ENCODE assay signal across 14 cellular contexts in the genomic region with DNA sequence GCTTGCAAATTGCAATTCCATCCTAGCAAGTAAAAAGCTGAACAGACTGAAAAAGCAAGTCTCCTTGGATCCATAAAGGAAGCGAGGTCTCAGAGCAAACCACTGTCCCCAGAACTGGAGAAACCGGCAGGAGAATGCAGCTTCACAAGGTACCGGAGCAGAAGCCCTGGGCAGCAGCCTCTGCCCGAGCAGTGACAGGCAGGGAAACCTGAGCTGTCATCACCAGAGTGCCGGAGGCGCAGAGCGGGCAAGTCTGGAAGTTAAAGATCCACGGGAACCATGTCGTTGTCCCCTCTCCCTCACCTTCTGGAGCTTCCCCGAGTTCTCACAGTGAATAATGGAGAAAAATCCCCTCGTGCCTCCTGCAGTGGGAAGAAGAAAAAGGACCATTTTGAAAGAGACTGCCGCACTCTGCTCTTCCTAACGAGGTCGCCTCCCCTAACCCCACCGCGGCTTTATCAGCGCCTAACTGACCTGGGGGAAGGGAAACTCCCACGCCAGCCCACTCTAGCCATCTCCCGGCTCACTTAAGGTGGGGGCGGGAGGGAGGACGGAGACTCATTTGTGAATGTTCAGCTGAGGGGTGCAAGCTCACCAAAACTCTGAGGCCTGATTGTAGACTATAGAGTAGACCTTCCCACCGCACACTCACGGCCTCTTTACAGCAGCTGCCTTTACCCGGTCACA.
"Had no signal": no experiment of that assay in that cellular context is flagged by ENCODE, and none has a peak within 500 bp of the region (broad histone marks: within the 10 kb centered on the region; RNA-seq: fewer than 3 reads in every experiment).

No MANE protein-coding gene starts in this region.

- H3K4me3 ChIP-seq: lung, smooth muscle cell, transverse colon had no signal

- H3K27me3 ChIP-seq: foreskin keratinocyte, transverse colon had no signal

- H3K27me3 Mint-ChIP-seq: activated T-helper 17 cell treated with anti-CD3 and anti-CD28 coated beads, Interleukin-2, amount 50 U/mL, for 72 hours had no signal

- H3K4me3 Mint-ChIP-seq: activated T-helper 17 cell treated with anti-CD3 and anti-CD28 coated beads, Interleukin-2, amount 50 U/mL, for 72 hours; T-helper 1 cell treated with Interleukin-12 subunit alpha and Interleukin-12 subunit beta and Interleukin-4 antibody, amounts not matched to agents 30 μg/mL and 1 μg/mL, for 36 hours had no signal

- H3K27ac ChIP-seq: foreskin keratinocyte, neutrophil, transverse colon had no signal

- H3K9me3 Mint-ChIP-seq: activated T-helper 17 cell treated with anti-CD3 and anti-CD28 coated beads, Interleukin-2, amount 50 U/mL, for 72 hours; T-helper 1 cell treated with Interleukin-12 subunit alpha and Interleukin-12 subunit beta and Interleukin-4 antibody, amounts not matched to agents 30 μg/mL and 1 μg/mL, for 36 hours had no signal

- ATAC-seq: activated CD4-positive, CD25-positive, alpha-beta regulatory T cell treated with anti-CD3 and anti-CD28 coated beads, Interleukin-2, amount 50 U/mL, for 24 hours; activated T-helper 17 cell treated with anti-CD3 and anti-CD28 coated beads, Interleukin-2, amount 50 U/mL, for 72 hours; foreskin keratinocyte; left cardiac atrium; right cardiac atrium; stimulated activated naive CD8-positive, alpha-beta T cell treated with anti-CD3 and anti-CD28 coated beads, Interleukin-15, Interleukin-2, amounts not matched to agents 100 U/mL and 50 U/mL, for 24 hours had no signal

- H3K36me3 ChIP-seq: neutrophil, transverse colon had no signal

- H3K27ac Mint-ChIP-seq: activated T-helper 17 cell treated with anti-CD3 and anti-CD28 coated beads, Interleukin-2, amount 50 U/mL, for 72 hours; T-helper 1 cell treated with Interleukin-12 subunit alpha and Interleukin-12 subunit beta and Interleukin-4 antibody, amounts not matched to agents 30 μg/mL and 1 μg/mL, for 36 hours had no signal

- H3K4me2 ChIP-seq: smooth muscle cell had no signal

- H3K4me1 ChIP-seq: foreskin keratinocyte, transverse colon had no signal

- H3K4me1 Mint-ChIP-seq: activated T-helper 17 cell treated with anti-CD3 and anti-CD28 coated beads, Interleukin-2, amount 50 U/mL, for 72 hours had no signal

- DNase-seq: activated naive CD4-positive, alpha-beta T cell treated with Interleukin-2 at 50 U/mL for 16 hours; anterior cingulate cortex; effector CD8-positive, alpha-beta T cell; foreskin keratinocyte; left cardiac atrium; right cardiac atrium; stimulated activated naive CD8-positive, alpha-beta T cell treated with anti-CD3 and anti-CD28 coated beads, Interleukin-15, Interleukin-2, amounts not matched to agents 100 U/mL and 50 U/mL, for 24 hours; transverse colon had no signal
